Comparison of ENCODE assay signal across 8 cellular contexts in genomic region chr9:1989500-1989899, GRCh38.
"Had no signal": no experiment of that assay in that cellular context is flagged by ENCODE, and none has a peak within 500 bp of the region (broad histone marks: within the 10 kb centered on the region; RNA-seq: fewer than 3 reads in every experiment).

No MANE protein-coding gene starts in this region.

- H3K9me3 Mint-ChIP-seq: HFFc6 had no signal

- H3K36me3 ChIP-seq: HAP-1 had no signal

- ATAC-seq: HCT116 had no signal

- H3K4me1 ChIP-seq: HAP-1 had no signal

- H3K27ac ChIP-seq: GM23248 had no signal

- H3K9ac ChIP-seq: GM23248 had no signal

- H3K9me3 ChIP-seq: HAP-1 had no signal

- H3K27ac Mint-ChIP-seq: H9, HFFc6 had no signal

- H3K4me3 ChIP-seq: GM23248, HAP-1 had no signal

- H2AFZ ChIP-seq: GM23248 had no signal

- DNase-seq: GM23248, GOT3, H7, H9, HCEC 1CT, HFFc6 had no signal

- H3K4me3 Mint-ChIP-seq: H9, HFFc6 had no signal
